Comparison of ENCODE assay signal across 8 cellular contexts in the genomic region with DNA sequence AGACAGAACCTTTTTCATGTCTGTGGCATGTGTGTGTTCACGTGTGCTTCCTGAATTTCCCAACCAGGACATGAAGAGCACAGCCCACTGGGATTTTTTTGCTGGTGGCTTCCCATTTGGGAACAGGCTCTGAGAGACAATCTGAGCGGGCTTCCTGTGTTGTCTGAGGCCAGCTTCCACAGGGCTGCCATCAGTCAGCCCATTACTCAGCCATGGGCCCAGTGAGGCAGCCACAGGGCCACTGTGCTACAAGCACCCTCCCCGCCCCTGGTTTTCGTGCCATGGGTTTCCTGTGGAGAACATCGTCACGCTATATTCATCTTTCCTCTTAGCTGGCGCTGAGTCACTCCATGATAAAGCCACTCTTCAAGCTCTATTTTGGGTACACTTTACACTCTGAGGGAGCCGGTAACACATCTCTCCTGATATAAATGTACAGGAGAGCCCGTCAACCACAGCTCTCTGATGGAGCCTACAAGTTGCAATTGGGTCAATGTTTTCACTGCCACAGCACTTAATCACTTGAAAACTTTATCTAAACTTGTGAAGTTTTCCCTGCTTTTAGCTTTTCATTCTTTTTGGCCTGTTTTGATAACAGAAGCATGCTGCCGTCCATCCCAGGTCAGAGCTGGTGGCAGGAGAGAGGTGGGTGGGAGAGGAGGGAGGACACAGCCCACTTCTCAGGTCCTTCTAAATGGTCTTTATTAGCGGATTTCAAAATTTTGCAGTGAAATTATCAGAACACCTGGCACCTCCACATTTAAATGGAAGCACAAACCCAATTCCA.
DNase-seq lines count a peak whose midpoint lies in the region; ATAC-seq, FAIRE-seq and TF ChIP-seq lines count a peak whose summit lies in the region.

No MANE protein-coding gene starts in this region.

- peak overlapping the region; percentile 65 for H3K27ac Mint-ChIP-seq in activated naive CD8-positive, alpha-beta T cell treated with anti-CD3 and anti-CD28 coated beads, Interleukin-2, amount 10 ng/mL, durations not matched to agents 7 days and 5 days

- H3K4me3 Mint-ChIP-seq in activated naive CD8-positive, alpha-beta T cell treated with anti-CD3 and anti-CD28 coated beads, Interleukin-2, amount 10 ng/mL, durations not matched to agents 7 days and 5 days: peak overlapping the region; percentile 39

- no peak for TF ChIP-seq CTCF in AG10803 (conservative IDR thresholded peaks at IDR 0.05; ENCODE audit: low read length)

- POLR2A ChIA-PET in activated naive CD8-positive, alpha-beta T cell treated with anti-CD3 and anti-CD28 coated beads, Interleukin-2, amount 10 ng/mL, durations not matched to agents 7 days and 5 days (lab: Charles Lee): interaction anchor here (0.8 kb wide), 1 partner anchor 98 kb away, joined by 4 read pairs; no protein-coding TSS in a partner anchor

- peaks cover 19% of the 10 kb centered on the region for H3K36me3 Mint-ChIP-seq in activated naive CD8-positive, alpha-beta T cell treated with anti-CD3 and anti-CD28 coated beads, Interleukin-2, amount 10 ng/mL, durations not matched to agents 7 days and 5 days

- H3K4me1 ChIP-seq in right cardiac atrium (ENCODE audit: control insufficient read depth, insufficient read depth, low read length): peaks cover 38% of the 10 kb centered on the region

- DNase-seq in AG10803 (ENCODE audit: low read depth) (peak; percentile 92), right cardiac atrium (peak; percentile 71 to 84 (median 73)), GM19239 (ENCODE audit: insufficient read length, low spot score) (no peak), DMS114 treated with DMSO at 0.1 percent for 48 hours (lab: John Stamatoyannopoulos, UW; ENCODE audit: unreplicated experiment) (no peak)
- peak; percentile 39 for DNase-seq in activated naive CD8-positive, alpha-beta T cell treated with anti-CD3 and anti-CD28 coated beads, Interleukin-2, amount 10 ng/mL, durations not matched to agents 7 days and 5 days
- peak; percentile 47 for DNase-seq in stimulated activated CD4-positive, alpha-beta T cell treated with anti-CD3 and anti-CD28 coated beads, Interleukin-2, amount 100 ng/mL, for 4 hours (ENCODE audit: low read depth)

- H3K4me3 ChIP-seq in AG10803 (ENCODE audit: low read length) (no peak overlapping the region), right cardiac atrium (ENCODE audit: low read length) (no peak overlapping the region)

- H3K27ac ChIP-seq in right cardiac atrium (ENCODE audit: low read length): peak overlapping the region; percentile 98

- intact Hi-C loops in right cardiac atrium (cut with DNase I): no loop called here

- no peaks in the 10 kb centered on the region for H3K27me3 ChIP-seq in right cardiac atrium (ENCODE audit: control insufficient read depth, insufficient read depth)

- 44% methylated on average over 11 of the region's 11 CpGs for WGBS in right cardiac atrium

- H3K9me3 Mint-ChIP-seq in activated naive CD8-positive, alpha-beta T cell treated with anti-CD3 and anti-CD28 coated beads, Interleukin-2, amount 10 ng/mL, durations not matched to agents 7 days and 5 days: peaks cover 6% of the 10 kb centered on the region

- H3K27me3 Mint-ChIP-seq in activated naive CD8-positive, alpha-beta T cell treated with anti-CD3 and anti-CD28 coated beads, Interleukin-2, amount 10 ng/mL, durations not matched to agents 7 days and 5 days: no peaks in the 10 kb centered on the region

- ATAC-seq in HG02623 (IDR thresholded peaks at IDR 0.05; ENCODE audit: unreplicated experiment) (peak; percentile 56), SK-N-SH treated with all-trans-retinoic acid at 6 μM for 48 hours (peak; percentile 90), right cardiac atrium (peak; percentile 89 to 92)
- ATAC-seq in activated naive CD8-positive, alpha-beta T cell treated with anti-CD3 and anti-CD28 coated beads, Interleukin-2, amount 10 ng/mL, durations not matched to agents 7 days and 5 days (ENCODE audit: low read depth): peak; percentile 73

- no peaks in the 10 kb centered on the region for H3K9me3 ChIP-seq in right cardiac atrium (ENCODE audit: control insufficient read depth, low read length)

- peaks cover 35% of the 10 kb centered on the region for H3K4me1 Mint-ChIP-seq in activated naive CD8-positive, alpha-beta T cell treated with anti-CD3 and anti-CD28 coated beads, Interleukin-2, amount 10 ng/mL, durations not matched to agents 7 days and 5 days

- no peak for FAIRE-seq in GM19239 (lab: Jason Lieb, UNC)

TF ChIP-seq in SK-N-SH treated with all-trans-retinoic acid at 6 μM for 48 hours, 23 proteins besides CTCF, POLR2A, EP300 and RAD21:
- TF ChIP-seq ARNTL (CRISPR knock-in tag; IDR thresholded peaks at IDR 0.05; ENCODE audit: borderline replicate concordance, low read depth) (no peak), ZC3H10 (CRISPR knock-in tag; IDR thresholded peaks at IDR 0.05) (no peak)
- TF ChIP-seq, protein P1, sequence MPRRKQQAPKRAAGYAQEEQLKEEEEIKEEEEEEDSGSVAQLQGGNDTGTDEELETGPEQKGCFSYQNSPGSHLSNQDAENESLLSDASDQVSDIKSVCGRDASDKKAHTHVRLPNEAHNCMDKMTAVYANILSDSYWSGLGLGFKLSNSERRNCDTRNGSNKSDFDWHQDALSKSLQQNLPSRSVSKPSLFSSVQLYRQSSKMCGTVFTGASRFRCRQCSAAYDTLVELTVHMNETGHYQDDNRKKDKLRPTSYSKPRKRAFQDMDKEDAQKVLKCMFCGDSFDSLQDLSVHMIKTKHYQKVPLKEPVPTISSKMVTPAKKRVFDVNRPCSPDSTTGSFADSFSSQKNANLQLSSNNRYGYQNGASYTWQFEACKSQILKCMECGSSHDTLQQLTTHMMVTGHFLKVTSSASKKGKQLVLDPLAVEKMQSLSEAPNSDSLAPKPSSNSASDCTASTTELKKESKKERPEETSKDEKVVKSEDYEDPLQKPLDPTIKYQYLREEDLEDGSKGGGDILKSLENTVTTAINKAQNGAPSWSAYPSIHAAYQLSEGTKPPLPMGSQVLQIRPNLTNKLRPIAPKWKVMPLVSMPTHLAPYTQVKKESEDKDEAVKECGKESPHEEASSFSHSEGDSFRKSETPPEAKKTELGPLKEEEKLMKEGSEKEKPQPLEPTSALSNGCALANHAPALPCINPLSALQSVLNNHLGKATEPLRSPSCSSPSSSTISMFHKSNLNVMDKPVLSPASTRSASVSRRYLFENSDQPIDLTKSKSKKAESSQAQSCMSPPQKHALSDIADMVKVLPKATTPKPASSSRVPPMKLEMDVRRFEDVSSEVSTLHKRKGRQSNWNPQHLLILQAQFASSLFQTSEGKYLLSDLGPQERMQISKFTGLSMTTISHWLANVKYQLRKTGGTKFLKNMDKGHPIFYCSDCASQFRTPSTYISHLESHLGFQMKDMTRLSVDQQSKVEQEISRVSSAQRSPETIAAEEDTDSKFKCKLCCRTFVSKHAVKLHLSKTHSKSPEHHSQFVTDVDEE (CRISPR knock-in tag; IDR thresholded peaks at IDR 0.05): no peak

Comparison
In these comparisons a context has a peak if more than half of its experiments do, and no peak if none do; other contexts are left out.
1. DNase-seq: peak in AG10803 (single experiment), activated naive CD8-positive, alpha-beta T cell treated with anti-CD3 and anti-CD28 coated beads, Interleukin-2, amount 10 ng/mL, durations not matched to agents 7 days and 5 days (single experiment), right cardiac atrium (3 of 3) and stimulated activated CD4-positive, alpha-beta T cell treated with anti-CD3 and anti-CD28 coated beads, Interleukin-2, amount 100 ng/mL, for 4 hours (single experiment); none in GM19239 (single experiment) and DMS114 treated with DMSO at 0.1 percent for 48 hours (single experiment).
2. Peak in every context shown above with its lines, with median percentiles within 50 percentile points of each other: ATAC-seq.